1 cellular context compared by ENCODE assay signal in genomic region chr12:20492251-20492728, GRCh38.
TF ChIP-seq lines count a peak whose summit lies in the region.

No MANE protein-coding gene starts in this region.

TF ChIP-seq in HCT116, 20 proteins besides CTCF, POLR2A, EP300 and RAD21 (continued from another document):
- TF ChIP-seq ZBTB33 (IDR thresholded peaks at IDR 0.05; ENCODE audit: extremely low read depth, insufficient replicate concordance, low read length) (no peak), JUND (IDR thresholded peaks at IDR 0.05) (peak; percentile 93), ELF1 (IDR thresholded peaks at IDR 0.05; ENCODE audit: borderline replicate concordance, low read depth) (peak; percentile 36; the same call in 1 of the 2 replicates), FOSL1 (IDR thresholded peaks at IDR 0.05; ENCODE audit: low read depth) (peak; percentile 92), ZFX (IDR thresholded peaks at IDR 0.05) (no peak), SP1 (IDR thresholded peaks at IDR 0.05; ENCODE audit: low read depth) (peak; percentile 63), CEBPB (IDR thresholded peaks at IDR 0.05; ENCODE audit: low read depth) (peak; percentile 89), ZNF274 (IDR thresholded peaks at IDR 0.05; ENCODE audit: low read depth, low read length) (no peak), REST (IDR thresholded peaks at IDR 0.05; ENCODE audit: low read depth) (no peak), MAX (IDR thresholded peaks at IDR 0.05) (peak; percentile 26; the same call in 1 of the 2 replicates), POLR2AphosphoS5 (IDR thresholded peaks at IDR 0.05; ENCODE audit: low read depth, low read length) (no peak; the same call in 1 of the 2 replicates), SRF (IDR thresholded peaks at IDR 0.05; ENCODE audit: low read depth) (peak; percentile 47), YY1 (IDR thresholded peaks at IDR 0.05; ENCODE audit: extremely low read depth, insufficient replicate concordance, low read depth, low read length) (no peak), CBX3 (IDR thresholded peaks at IDR 0.05; ENCODE audit: low read depth) (peak; percentile 85)
TF ChIP-seq in HCT116: peak in this region for 10.
